9 cellular contexts compared by ENCODE assay signal in the genomic region with DNA sequence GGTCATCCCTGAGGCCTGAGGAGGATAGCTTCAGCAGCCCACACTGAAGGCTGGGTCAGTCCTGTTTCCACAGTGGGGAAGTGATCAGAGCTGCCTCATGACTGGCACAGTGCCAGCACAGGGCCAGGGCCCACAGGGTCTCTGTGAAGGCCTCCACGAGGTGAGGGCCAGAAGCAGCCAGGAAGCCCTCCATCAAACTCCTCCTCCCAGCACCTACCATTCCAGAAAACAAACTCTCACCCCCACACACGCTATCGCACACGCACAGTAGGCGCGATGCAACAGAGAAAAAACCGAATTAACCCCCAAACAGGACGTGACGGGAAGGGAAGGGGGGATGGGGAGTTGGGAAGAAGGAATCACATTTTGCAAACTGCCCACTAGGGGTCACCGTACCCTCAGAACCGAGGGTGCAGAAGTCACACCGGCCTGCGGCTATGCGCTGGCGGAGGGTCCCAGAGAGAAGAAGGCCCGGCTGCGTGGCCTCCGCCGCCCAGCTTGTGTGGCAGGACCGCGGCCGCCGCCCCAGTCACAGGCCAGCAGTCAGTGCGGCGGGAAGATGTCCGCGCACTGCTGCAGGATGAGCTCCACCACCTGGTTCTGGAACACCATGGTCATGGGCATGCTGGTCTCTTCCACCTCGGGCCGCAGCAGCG. TPM values are rescaled to one million over a fixed set of nuclear protein-coding genes. Genes with fewer than 3 reads are reported as not detected.
DNase-seq lines count a peak whose midpoint lies in the region; ATAC-seq and TF ChIP-seq lines count a peak whose summit lies in the region.
"Had no signal": no experiment of that assay in that cellular context is flagged by ENCODE, and none has a peak within 500 bp of the region (broad histone marks: within the 10 kb centered on the region; RNA-seq: fewer than 3 reads in every experiment).

No MANE protein-coding gene starts in this region.

- intact Hi-C loops in vagina (cut with DNase I): no loop called here

- H3K4me1 ChIP-seq in vagina: peaks cover 14% of the 10 kb centered on the region

- no peak overlapping the region for H3K9ac ChIP-seq in neural cell (ENCODE audit: low read length)

- peaks cover 46% of the 10 kb centered on the region for H3K36me3 Mint-ChIP-seq in activated T-helper 17 cell treated with anti-CD3 and anti-CD28 coated beads, Interleukin-2, amount 50 U/mL, for 72 hours (ENCODE audit: low read depth)

- no peaks in the 10 kb centered on the region for H3K4me1 Mint-ChIP-seq in activated T-helper 17 cell treated with anti-CD3 and anti-CD28 coated beads, Interleukin-2, amount 50 U/mL, for 72 hours

- H3K9me2 ChIP-seq in neural cell (ENCODE audit: insufficient read depth, low read length): no peaks in the 10 kb centered on the region

- H3K9me3 ChIP-seq in neural cell (ENCODE audit: low read length): no peaks in the 10 kb centered on the region
- no peaks in the 10 kb centered on the region for H3K9me3 ChIP-seq in vagina

- no peak for TF ChIP-seq EP300 in neural cell (conservative IDR thresholded peaks at IDR 0.05; ENCODE audit: poor library complexity, severe bottlenecking)

- DNase-seq in AG09309 (ENCODE audit: low read depth) (peak; percentile 33), GM20000 (ENCODE audit: low spot score) (peak; percentile 87), NCI-H748 (lab: John Stamatoyannopoulos, UW; ENCODE audit: unreplicated experiment) (peak; percentile 61), activated T-cell treated with anti-CD3 and anti-CD28 coated beads for 48 hours (ENCODE audit: low read depth) (peak; percentile 21), foreskin fibroblast (peak; percentile 79 to 93), vagina (ENCODE audit: extremely low spot score in 2 of 2) (no peak)

- no peak overlapping the region for H3K4me3 Mint-ChIP-seq in activated T-helper 17 cell treated with anti-CD3 and anti-CD28 coated beads, Interleukin-2, amount 50 U/mL, for 72 hours

- no peaks in the 10 kb centered on the region for H3K79me2 ChIP-seq in neural cell (replicated peaks; ENCODE audit: insufficient read depth, low read length)

- H3K27ac ChIP-seq in neural cell (ENCODE audit: low read length) (no peak overlapping the region), vagina (no peak overlapping the region)
- H3K27ac ChIP-seq: skin epidermis had no signal

- no peak for ATAC-seq in activated T-helper 17 cell treated with anti-CD3 and anti-CD28 coated beads, Interleukin-2, amount 50 U/mL, for 72 hours (replicated peaks)

- H3F3A ChIP-seq in neural cell (ENCODE audit: insufficient read depth, low read length, poor library complexity, severe bottlenecking): no peaks in the 10 kb centered on the region

- H3K27me3 ChIP-seq in neural cell (ENCODE audit: insufficient read depth, low read depth, low read length) (no peaks in the 10 kb centered on the region), vagina (no peaks in the 10 kb centered on the region)

- H3K4me2 ChIP-seq in neural cell (ENCODE audit: low read length): no peak overlapping the region

- TF ChIP-seq CTCF in AG09309 (IDR thresholded peaks at IDR 0.05; ENCODE audit: control insufficient read depth, insufficient read depth, low read depth, low read length, missing control alignments) (peak; percentile 78), GM20000 (IDR thresholded peaks at IDR 0.05; ENCODE audit: extremely low read depth, missing control alignments) (peak; percentile 34), foreskin fibroblast (IDR thresholded peaks at IDR 0.05; ENCODE audit: low read depth, low read length) (peak; percentile 66), neural cell (IDR thresholded peaks at IDR 0.05; ENCODE audit: poor library complexity, severe bottlenecking) (peak; percentile 66), vagina (IDR thresholded peaks at IDR 0.05) (peak in 2 of 3 experiments; percentile 55 to 69)

- H3K36me3 ChIP-seq in neural cell (ENCODE audit: insufficient read depth, low read length): no peaks in the 10 kb centered on the region
- H3K36me3 ChIP-seq in vagina: peaks cover 0 to 20% of the 10 kb centered on the region in 2 donors

- TF ChIP-seq POLR2A in vagina (IDR thresholded peaks at IDR 0.05): no peak

- no peaks in the 10 kb centered on the region for H3K9me3 Mint-ChIP-seq in activated T-helper 17 cell treated with anti-CD3 and anti-CD28 coated beads, Interleukin-2, amount 50 U/mL, for 72 hours

- H2AFZ ChIP-seq in neural cell (ENCODE audit: low read depth, low read length): no peak overlapping the region

- no peaks in the 10 kb centered on the region for H4K20me1 ChIP-seq in neural cell (ENCODE audit: insufficient read depth)

- H3K4me3 ChIP-seq in AG09309 (ENCODE audit: control insufficient read depth, low read depth, low read length) (peak overlapping the region; percentile 2; the same call in 1 of the 2 replicates), foreskin fibroblast (ENCODE audit: low read depth in 1 of 2, low read length in 2 of 2) (peak overlapping the region; percentile 18 to 33), neural cell (ENCODE audit: low read length) (no peak overlapping the region), vagina (peak overlapping the region; percentile 21 to 31)
- H3K4me3 ChIP-seq: skin epidermis had no signal

- TF ChIP-seq RAD21 in neural cell (conservative IDR thresholded peaks at IDR 0.05): peak; percentile 53

- H3K27ac Mint-ChIP-seq in activated T-helper 17 cell treated with anti-CD3 and anti-CD28 coated beads, Interleukin-2, amount 50 U/mL, for 72 hours: no peak overlapping the region

- no peaks in the 10 kb centered on the region for H3K27me3 Mint-ChIP-seq in activated T-helper 17 cell treated with anti-CD3 and anti-CD28 coated beads, Interleukin-2, amount 50 U/mL, for 72 hours

TF ChIP-seq in neural cell, 6 proteins besides CTCF, POLR2A, EP300 and RAD21:
- TF ChIP-seq POLR2AphosphoS5 (IDR thresholded peaks at IDR 0.05) (no peak), TAF1 (IDR thresholded peaks at IDR 0.05; ENCODE audit: low read depth) (no peak), SMC3 (conservative IDR thresholded peaks at IDR 0.05; ENCODE audit: poor library complexity) (peak; percentile 41), EZH2 (IDR thresholded peaks at IDR 0.05; ENCODE audit: borderline replicate concordance, insufficient read depth, low read length, poor library complexity, severe bottlenecking) (no peak), MXI1 (conservative IDR thresholded peaks at IDR 0.05; ENCODE audit: poor library complexity, severe bottlenecking) (no peak)
- TF ChIP-seq, protein P1, sequence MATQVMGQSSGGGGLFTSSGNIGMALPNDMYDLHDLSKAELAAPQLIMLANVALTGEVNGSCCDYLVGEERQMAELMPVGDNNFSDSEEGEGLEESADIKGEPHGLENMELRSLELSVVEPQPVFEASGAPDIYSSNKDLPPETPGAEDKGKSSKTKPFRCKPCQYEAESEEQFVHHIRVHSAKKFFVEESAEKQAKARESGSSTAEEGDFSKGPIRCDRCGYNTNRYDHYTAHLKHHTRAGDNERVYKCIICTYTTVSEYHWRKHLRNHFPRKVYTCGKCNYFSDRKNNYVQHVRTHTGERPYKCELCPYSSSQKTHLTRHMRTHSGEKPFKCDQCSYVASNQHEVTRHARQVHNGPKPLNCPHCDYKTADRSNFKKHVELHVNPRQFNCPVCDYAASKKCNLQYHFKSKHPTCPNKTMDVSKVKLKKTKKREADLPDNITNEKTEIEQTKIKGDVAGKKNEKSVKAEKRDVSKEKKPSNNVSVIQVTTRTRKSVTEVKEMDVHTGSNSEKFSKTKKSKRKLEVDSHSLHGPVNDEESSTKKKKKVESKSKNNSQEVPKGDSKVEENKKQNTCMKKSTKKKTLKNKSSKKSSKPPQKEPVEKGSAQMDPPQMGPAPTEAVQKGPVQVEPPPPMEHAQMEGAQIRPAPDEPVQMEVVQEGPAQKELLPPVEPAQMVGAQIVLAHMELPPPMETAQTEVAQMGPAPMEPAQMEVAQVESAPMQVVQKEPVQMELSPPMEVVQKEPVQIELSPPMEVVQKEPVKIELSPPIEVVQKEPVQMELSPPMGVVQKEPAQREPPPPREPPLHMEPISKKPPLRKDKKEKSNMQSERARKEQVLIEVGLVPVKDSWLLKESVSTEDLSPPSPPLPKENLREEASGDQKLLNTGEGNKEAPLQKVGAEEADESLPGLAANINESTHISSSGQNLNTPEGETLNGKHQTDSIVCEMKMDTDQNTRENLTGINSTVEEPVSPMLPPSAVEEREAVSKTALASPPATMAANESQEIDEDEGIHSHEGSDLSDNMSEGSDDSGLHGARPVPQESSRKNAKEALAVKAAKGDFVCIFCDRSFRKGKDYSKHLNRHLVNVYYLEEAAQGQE (IDR thresholded peaks at IDR 0.05; ENCODE audit: borderline replicate concordance): no peak
TF ChIP-seq in neural cell: peak in this region for 1.

RNA-seq across cellular contexts. Expression of a gene that starts 37.6 kb away (rescaled TPM):
- 7.4 and 12.7 TPM in 2 replicates for polyA plus RNA-seq in neural cell
- 4.4 and 5.6 TPM in 2 replicates for polyA minus RNA-seq in neural cell
- 80.0 TPM for total RNA-seq in vagina
- 10 to 100 TPM; 54.5 to 55.5 TPM for total RNA-seq in activated T-helper 17 cell treated with anti-CD3 and anti-CD28 coated beads, Interleukin-2, amount 50 U/mL, for 72 hours

Comparison
In these comparisons a context has a peak if more than half of its experiments do, and no peak if none do; other contexts are left out.
1. DNase-seq: peak in AG09309 (single experiment), GM20000 (single experiment), NCI-H748 (single experiment), activated T-cell treated with anti-CD3 and anti-CD28 coated beads for 48 hours (single experiment) and foreskin fibroblast (2 of 2); none in vagina (0 of 2).
2. Peak in every context shown above with its lines, with median percentiles within 50 percentile points of each other: CTCF ChIP-seq.